Comparison of ENCODE assay signal across 9 cellular contexts in the genomic region with DNA sequence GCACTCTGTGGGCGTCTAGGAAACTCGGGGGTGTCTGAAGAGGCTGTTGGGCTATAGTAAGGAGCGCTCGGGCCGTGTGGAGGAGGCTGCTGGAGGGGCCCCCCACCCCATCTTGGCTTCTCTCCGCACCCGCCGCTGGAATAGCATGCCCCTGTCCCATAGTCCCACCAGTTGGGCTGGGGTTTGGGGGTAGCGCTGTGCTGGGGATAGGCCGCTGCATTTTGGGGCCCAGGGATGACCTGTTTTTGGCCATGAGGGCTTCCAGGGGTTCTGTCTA. TPM values are rescaled to one million over a fixed set of nuclear protein-coding genes. Genes with fewer than 3 reads are reported as not detected.
A peak's percentile ranks its signal among the peaks of the same experiment; 100 is the strongest.
DNase-seq lines count a peak whose midpoint lies in the region; ATAC-seq, FAIRE-seq and TF ChIP-seq lines count a peak whose summit lies in the region.
"Had no signal": no experiment of that assay in that cellular context is flagged by ENCODE, and none has a peak within 500 bp of the region (broad histone marks: within the 10 kb centered on the region; RNA-seq: fewer than 3 reads in every experiment).

No MANE protein-coding gene starts in this region.

- peaks cover 53% of the 10 kb centered on the region for H3K27me3 ChIP-seq in BLaER1
- peaks cover 43% of the 10 kb centered on the region for H3K27me3 ChIP-seq in MG63
- peaks cover 23% of the 10 kb centered on the region for H3K27me3 ChIP-seq in colonic mucosa

- peaks cover 100% of the 10 kb centered on the region for H3K4me1 ChIP-seq in BLaER1
- peaks cover 44% of the 10 kb centered on the region for H3K4me1 ChIP-seq in colonic mucosa

- H3K36me3 ChIP-seq in BLaER1 (no peaks in the 10 kb centered on the region), MG63 (no peaks in the 10 kb centered on the region), colonic mucosa (no peaks in the 10 kb centered on the region)

- H3K9me3 ChIP-seq in BLaER1 = no peaks in the 10 kb centered on the region
- no peaks in the 10 kb centered on the region for H3K9me3 ChIP-seq in MG63
- H3K9me3 ChIP-seq in colonic mucosa = no peaks in the 10 kb centered on the region

- peaks cover 26 to 36% of the 10 kb centered on the region in 2 donors for H3K27me3 Mint-ChIP-seq in natural killer cell treated with Interleukin-12 subunit alpha and Interleukin-12 subunit beta and Interleukin-15 and Interleukin-18, amount 100 ng/mL, for 72 hours

- H3K4me3 ChIP-seq in BLaER1 (peak overlapping the region; percentile 70), MG63 (peak overlapping the region; percentile 35), colonic mucosa (peak overlapping the region; percentile 48)

- peak overlapping the region; percentile 75; the same call in 1 of the 2 replicates for H3K27ac ChIP-seq in BLaER1
- no peak overlapping the region for H3K27ac ChIP-seq in colonic mucosa

- no peaks in the 10 kb centered on the region for H3K9me3 Mint-ChIP-seq in natural killer cell treated with Interleukin-12 subunit alpha and Interleukin-12 subunit beta and Interleukin-15 and Interleukin-18, amount 100 ng/mL, for 72 hours

- H3K9ac ChIP-seq in BLaER1 = peak overlapping the region; percentile 75
- H3K9ac ChIP-seq in colonic mucosa (ENCODE audit: low read depth in 2 of 2, low read length in 2 of 2) = peak overlapping the region; percentile 56 to 69

- H3K27ac Mint-ChIP-seq in natural killer cell treated with Interleukin-12 subunit alpha and Interleukin-12 subunit beta and Interleukin-15 and Interleukin-18, amount 100 ng/mL, for 72 hours = no peak overlapping the region

- H3K4me1 Mint-ChIP-seq in natural killer cell treated with Interleukin-12 subunit alpha and Interleukin-12 subunit beta and Interleukin-15 and Interleukin-18, amount 100 ng/mL, for 72 hours (ENCODE audit: low read depth in 2 of 2) = peaks cover 25% of the 10 kb centered on the region in 2 donors

- FAIRE-seq in GM12892 (lab: Jason Lieb, UNC) = no peak
- FAIRE-seq: HTR-8/SVneo had no signal

- no peak for TF ChIP-seq CTCF in colonic mucosa (IDR thresholded peaks at IDR 0.05)

- intact Hi-C loops in colonic mucosa (cut with DNase I) = no loop called here

- DNase-seq in MG63 (no peak), colonic mucosa (no peak), ureter (ENCODE audit: low spot score) (no peak), GM12892 (ENCODE audit: insufficient read length) (no peak)
- peak; percentile 57 for DNase-seq in natural killer cell treated with Interleukin-12 subunit alpha and Interleukin-12 subunit beta and Interleukin-15 and Interleukin-18, amount 100 ng/mL, for 72 hours (ENCODE audit: low spot score)

- peak overlapping the region; percentile 100 for H3K4me2 ChIP-seq in BLaER1

- H3K4me3 Mint-ChIP-seq in natural killer cell treated with Interleukin-12 subunit alpha and Interleukin-12 subunit beta and Interleukin-15 and Interleukin-18, amount 100 ng/mL, for 72 hours = peak overlapping the region; percentile 65

- ATAC-seq in natural killer cell treated with Interleukin-12 subunit alpha and Interleukin-12 subunit beta and Interleukin-15 and Interleukin-18, amount 100 ng/mL, for 72 hours = no peak
- ATAC-seq in HG02852 (IDR thresholded peaks at IDR 0.05; ENCODE audit: unreplicated experiment) (no peak), GM21529 (IDR thresholded peaks at IDR 0.05; ENCODE audit: unreplicated experiment) (no peak)

- H3K36me3 Mint-ChIP-seq in natural killer cell treated with Interleukin-12 subunit alpha and Interleukin-12 subunit beta and Interleukin-15 and Interleukin-18, amount 100 ng/mL, for 72 hours = peaks cover 6% of the 10 kb centered on the region

- TF ChIP-seq POLR2A in GM12892 (IDR thresholded peaks at IDR 0.05; ENCODE audit: low read depth, low read length) = no peak

- peaks cover 53% of the 10 kb centered on the region for H4K20me1 ChIP-seq in BLaER1

RNA-seq across cellular contexts. Expression of gene EFNA3, which starts 0.5 kb away (rescaled TPM):
- total RNA-seq in MG63 (2014; rRNA removed; shearing (Covaris generic); ENCODE audit: low replicate concordance) = 0.64 and 3.0 TPM in 2 replicates
- 10 to 100 TPM; 12.7 to 21.4 TPM for total RNA-seq in colonic mucosa
- 1 to 10 TPM in 1 of 2 donors, not detected in 1; 1.2 TPM for total RNA-seq in natural killer cell treated with Interleukin-12 subunit alpha and Interleukin-12 subunit beta and Interleukin-15 and Interleukin-18, amount 100 ng/mL, for 72 hours
- total RNA-seq in ureter = 1.1 TPM
- polyA plus RNA-seq in GM12892 (2012; ENCODE audit: missing spikeins) = 4.3 TPM

RNA-seq across cellular contexts. Expression of gene EFNA4, which starts 15.6 kb away (rescaled TPM):
- 12.0 and 13.0 TPM in 2 replicates for total RNA-seq in MG63 (2014; rRNA removed; shearing (Covaris generic); ENCODE audit: low replicate concordance)
- 10 to 100 TPM; 26.1 to 27.2 TPM for total RNA-seq in colonic mucosa
- 1 to 10 TPM; 1.7 to 4.7 TPM for total RNA-seq in natural killer cell treated with Interleukin-12 subunit alpha and Interleukin-12 subunit beta and Interleukin-15 and Interleukin-18, amount 100 ng/mL, for 72 hours
- 11.2 TPM for total RNA-seq in ureter
- 5.2 TPM for polyA plus RNA-seq in GM12892 (2012; ENCODE audit: missing spikeins)

RNA-seq across cellular contexts. Expression of gene ADAM15, which starts 28.0 kb away (rescaled TPM):
- 189 and 285 TPM in 2 replicates for total RNA-seq in MG63 (2014; rRNA removed; shearing (Covaris generic); ENCODE audit: low replicate concordance)
- 100 to 1,000 TPM; 101 to 228 TPM for total RNA-seq in colonic mucosa
- 100 to 1,000 TPM in 1 of 2 donors, 10 to 100 TPM in 1; 42.1 to 107 TPM for total RNA-seq in natural killer cell treated with Interleukin-12 subunit alpha and Interleukin-12 subunit beta and Interleukin-15 and Interleukin-18, amount 100 ng/mL, for 72 hours
- 152 TPM for total RNA-seq in ureter
- 6.3 TPM for polyA plus RNA-seq in GM12892 (2012; ENCODE audit: missing spikeins)

RNA-seq across cellular contexts. Expression of gene DCST1, which starts 45.5 kb away (rescaled TPM):
- total RNA-seq in MG63 (2014; rRNA removed; shearing (Covaris generic); ENCODE audit: low replicate concordance) = not detected in 2 replicates
- total RNA-seq in colonic mucosa = not detected
- total RNA-seq in natural killer cell treated with Interleukin-12 subunit alpha and Interleukin-12 subunit beta and Interleukin-15 and Interleukin-18, amount 100 ng/mL, for 72 hours = not detected
- not detected for total RNA-seq in ureter
- polyA plus RNA-seq in GM12892 (2012; ENCODE audit: missing spikeins) = not detected

RNA-seq across cellular contexts. Expression of gene DCST2, which starts 45.6 kb away (rescaled TPM):
- total RNA-seq in MG63 (2014; rRNA removed; shearing (Covaris generic); ENCODE audit: low replicate concordance) = not detected in 2 replicates
- total RNA-seq in colonic mucosa (1 to 10 TPM; 1.7 to 1.9 TPM), ureter (1.2 TPM)
- total RNA-seq in natural killer cell treated with Interleukin-12 subunit alpha and Interleukin-12 subunit beta and Interleukin-15 and Interleukin-18, amount 100 ng/mL, for 72 hours = under 1 TPM in 1 of 2 donors, not detected in 1; 0.57 TPM
- not detected for polyA plus RNA-seq in GM12892 (2012; ENCODE audit: missing spikeins)
